Comparison of ENCODE assay signal across 15 cellular contexts in the genomic region with DNA sequence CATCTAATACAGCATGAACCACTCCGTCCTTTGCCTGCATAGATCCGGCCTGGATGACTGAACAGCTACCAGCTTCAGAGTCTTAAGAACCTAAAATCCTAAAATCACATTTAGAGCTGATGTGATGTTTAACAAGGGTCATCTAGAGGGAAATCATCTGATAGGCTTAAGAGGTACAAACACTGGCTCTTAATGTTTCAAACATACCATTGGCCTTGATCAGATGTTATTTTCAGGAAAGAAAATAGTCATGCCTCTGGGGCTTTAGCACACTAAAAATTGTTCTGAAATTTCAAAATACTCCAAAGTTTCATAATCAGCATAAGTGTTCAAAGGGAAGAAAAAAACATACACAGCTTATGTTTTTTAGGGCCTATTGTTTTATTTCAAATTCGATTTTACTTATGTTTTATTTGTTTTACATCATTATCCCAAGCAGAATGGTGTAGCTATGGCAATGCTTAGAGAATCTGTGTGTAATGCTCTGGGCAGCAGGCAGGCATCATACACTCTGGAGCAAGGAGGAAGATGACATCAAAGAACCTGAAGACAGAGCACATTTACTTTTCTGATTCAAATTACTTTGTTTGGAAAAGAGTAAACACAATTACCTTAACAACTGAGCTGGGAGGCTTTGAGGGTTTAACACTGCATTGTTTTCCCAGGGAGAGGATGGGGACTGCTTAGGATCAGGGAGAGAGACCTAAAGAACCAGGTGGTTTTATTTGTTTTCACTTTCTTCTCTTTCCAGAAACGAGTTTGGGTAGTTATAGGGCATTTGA. TPM values are rescaled to one million over a fixed set of nuclear protein-coding genes. Genes with fewer than 3 reads are reported as not detected.
A peak's percentile ranks its signal among the peaks of the same experiment; 100 is the strongest.
DNase-seq lines count a peak whose midpoint lies in the region; ATAC-seq, FAIRE-seq and TF ChIP-seq lines count a peak whose summit lies in the region.
"Had no signal": no experiment of that assay in that cellular context is flagged by ENCODE, and none has a peak within 500 bp of the region (broad histone marks: within the 10 kb centered on the region; RNA-seq: fewer than 3 reads in every experiment).

No MANE protein-coding gene starts in this region.

- peaks cover 10% of the 10 kb centered on the region for H3K27me3 Mint-ChIP-seq in nephron progenitor cell (ENCODE audit: low read depth, poor library complexity)
- no peaks in the 10 kb centered on the region for H3K27me3 Mint-ChIP-seq in CD4-positive, alpha-beta T cell
- H3K27me3 Mint-ChIP-seq: dendritic cell treated with granulocyte-macrophage colony-stimulating factor and Interleukin-4, amounts not matched to agents 40 ng/mL and 50 ng/mL, for 4 days; T-cell had no signal

- peak in 1 of 2 experiments; percentile 47; a peak in 1 of 3 replicates for TF ChIP-seq EP300 in H1 (IDR thresholded peaks at IDR 0.05; ENCODE audit: borderline replicate concordance in 1 of 2, low read depth in 2 of 2, low read length in 2 of 2)

- no peak overlapping the region for H3K4ac ChIP-seq in H1 (replicated peaks; ENCODE audit: insufficient read length, low read depth, low read length)

- no peak overlapping the region for H3K18ac ChIP-seq in H1 (ENCODE audit: extremely low read depth, low read length)

- H3K9ac ChIP-seq in H1 (replicated peaks in 1 of 4; ENCODE audit: extremely low read depth in 1 of 4, low read depth in 3 of 4, low read length in 3 of 4) = no peak overlapping the region

- CTCF ChIA-PET in H1 (lab: Charles Lee; ENCODE audit: partially characterized antibody) = interaction anchor here (1.0 to 1.1 kb wide), 2 partner anchors 14 to 63 kb away, joined by 3 read pairs; no protein-coding TSS in a partner anchor
- CTCF ChIA-PET in CD4-positive, alpha-beta T cell (lab: Charles Lee) = interaction anchor here (1.3 kb wide), 1 partner anchor 175 kb away, joined by 3 read pairs; no protein-coding TSS in a partner anchor

- no peaks in the 10 kb centered on the region for H3K79me2 ChIP-seq in H1 (ENCODE audit: control insufficient read depth in 1 of 2, insufficient read depth in 2 of 2, low read length in 2 of 2)

- no peak overlapping the region for H3K4me3 ChIP-seq in H1 (ENCODE audit: extremely low read depth in 1 of 4, insufficient read depth in 2 of 4, low read depth in 3 of 4, low read length in 4 of 4)
- H3K4me3 ChIP-seq: heart right ventricle, left lung had no signal

- H3K4me3 Mint-ChIP-seq in nephron progenitor cell = no peak overlapping the region
- H3K4me3 Mint-ChIP-seq in CD4-positive, alpha-beta T cell = no peak overlapping the region
- H3K4me3 Mint-ChIP-seq: dendritic cell treated with granulocyte-macrophage colony-stimulating factor and Interleukin-4, amounts not matched to agents 40 ng/mL and 50 ng/mL, for 4 days; T-cell had no signal

- POLR2A ChIA-PET in H1 (lab: Charles Lee; ENCODE audit: partially characterized antibody) = interaction anchor here (0.7 to 1.3 kb wide), 2 partner anchors 25 to 33 kb away, joined by 3 read pairs; a partner anchor contains a TSS
- POLR2A ChIA-PET in CD4-positive, alpha-beta T cell (lab: Charles Lee) = interaction anchor here (0.6 kb wide), 1 partner anchor 378 kb away, joined by 3 read pairs; no protein-coding TSS in a partner anchor

- H4K20me1 ChIP-seq in H1 (replicated peaks in 1 of 2; ENCODE audit: control insufficient read depth in 1 of 2, insufficient read depth in 2 of 2, low read length in 2 of 2) = peaks cover 0 to 4% of the 10 kb centered on the region in 2 experiments

- no peak overlapping the region for H2BK5ac ChIP-seq in H1 (ENCODE audit: low read depth, low read length)

- H3K14ac ChIP-seq in H1 (ENCODE audit: insufficient read length) = no peak overlapping the region

- no peaks in the 10 kb centered on the region for H3K9me3 ChIP-seq in H1 (ENCODE audit: insufficient read depth in 2 of 2, low read depth in 1 of 2, low read length in 1 of 2)
- H3K9me3 ChIP-seq in CD4-positive, alpha-beta T cell (ENCODE audit: control insufficient read depth, low read length) = no peaks in the 10 kb centered on the region
- H3K9me3 ChIP-seq: heart right ventricle, left lung had no signal

- 43% methylated on average over 4 of the region's 4 CpGs; no CpG with 5 or more reads in 1 of the 2 experiments for WGBS in H1 (ENCODE audit: extremely low coverage in 1 of 2, insufficient coverage in 1 of 2, insufficient read length in 1 of 2, insufficient replicate concordance in 2 of 2, low coverage in 1 of 2, low lambda C conversion rate in 2 of 2, missing lambda C conversion rate in 1 of 2), 2 experiments

- no peak overlapping the region for H3K56ac ChIP-seq in H1 (replicated peaks; ENCODE audit: insufficient read length, low read depth, low read length)

- no peak for TF ChIP-seq RAD21 in H1 (IDR thresholded peaks at IDR 0.05 in 1 of 2, conservative IDR thresholded peaks at IDR 0.05 in 1 of 2; ENCODE audit: low read depth in 2 of 2, low read length in 2 of 2)

- peaks cover 0 to 8% (median 1%) of the 10 kb centered on the region in 4 experiments; a peak in 6 of 7 replicates for H3K4me1 ChIP-seq in H1 (replicated peaks in 1 of 4; ENCODE audit: control insufficient read depth in 3 of 4, insufficient read depth in 4 of 4, low read length in 3 of 4)
- H3K4me1 ChIP-seq: heart right ventricle, left lung had no signal

- no peaks in the 10 kb centered on the region for H3K36me3 ChIP-seq in H1 (ENCODE audit: control insufficient read depth in 2 of 4, insufficient read depth in 4 of 4, low read length in 3 of 4)
- H3K36me3 ChIP-seq: heart right ventricle, left lung had no signal

- H3K4me1 Mint-ChIP-seq in nephron progenitor cell = peaks cover 46% of the 10 kb centered on the region
- H3K4me1 Mint-ChIP-seq in CD4-positive, alpha-beta T cell (ENCODE audit: low read depth) = peaks cover 32% of the 10 kb centered on the region

- peak overlapping the region; percentile 32; the same call in 1 of the 2 replicates for H2BK12ac ChIP-seq in H1 (ENCODE audit: low read depth, low read length)

- no peak overlapping the region for H2BK15ac ChIP-seq in H1 (ENCODE audit: low read length)

- no peaks in the 10 kb centered on the region for H3K9me3 Mint-ChIP-seq in nephron progenitor cell
- H3K9me3 Mint-ChIP-seq in CD4-positive, alpha-beta T cell = no peaks in the 10 kb centered on the region
- H3K9me3 Mint-ChIP-seq: activated T-helper 2 cell treated with anti-CD3 and anti-CD28 coated beads, Interferon-gamma antibody, Interleukin-2, Interleukin-4, amounts not matched to agents 10 μg/mL and 5 μg/mL and 100 μg/mL, durations not matched to agents 14 hours and 24 hours and 36 hours; dendritic cell treated with granulocyte-macrophage colony-stimulating factor and Interleukin-4, amounts not matched to agents 40 ng/mL and 50 ng/mL, for 4 days; T-cell had no signal

- intact Hi-C loops in CD4-positive, alpha-beta T cell (cut with DNase I, micrococcal nuclease) = no loop called here

- peaks cover 13 to 39% (median 35%) of the 10 kb centered on the region in 4 experiments for H3K27me3 ChIP-seq in H1 (replicated peaks in 1 of 4; ENCODE audit: control insufficient read depth in 3 of 4, extremely low read depth in 1 of 4, insufficient read depth in 3 of 4, low read length in 3 of 4)
- H3K27me3 ChIP-seq in CD4-positive, alpha-beta T cell (ENCODE audit: control insufficient read depth, insufficient read depth, low read length) = no peaks in the 10 kb centered on the region
- H3K27me3 ChIP-seq: left lung had no signal

- no peaks in the 10 kb centered on the region for H3K36me3 Mint-ChIP-seq in nephron progenitor cell (ENCODE audit: low read depth)
- H3K36me3 Mint-ChIP-seq in CD4-positive, alpha-beta T cell (ENCODE audit: low read depth) = peaks cover 8% of the 10 kb centered on the region

- H3K79me1 ChIP-seq in H1 (ENCODE audit: low read depth, low read length) = no peaks in the 10 kb centered on the region

- no peak overlapping the region for H2AK5ac ChIP-seq in H1 (ENCODE audit: low read depth, low read length)

- no peak overlapping the region for H4K91ac ChIP-seq in H1 (replicated peaks; ENCODE audit: insufficient read length, low read length)

- no peak overlapping the region for H3K27ac ChIP-seq in H1 (ENCODE audit: low read depth, low read length)
- no peak overlapping the region for H3K27ac ChIP-seq in CD4-positive, alpha-beta T cell (ENCODE audit: low read depth, low read length)
- H3K27ac ChIP-seq: heart right ventricle, left lung had no signal

- H2BK120ac ChIP-seq in H1 (replicated peaks; ENCODE audit: low read depth, low read length) = no peak overlapping the region

- ATAC-seq in CD4-positive, alpha-beta T cell (ENCODE audit: poor library complexity) = no peak
- no peak for ATAC-seq in GM21717 (IDR thresholded peaks at IDR 0.05; ENCODE audit: unreplicated experiment)
- no peak for ATAC-seq in HG02840 (IDR thresholded peaks at IDR 0.05; ENCODE audit: low FRiP score, unreplicated experiment)
- ATAC-seq: heart right ventricle, left lung, T-cell had no signal

- no peak overlapping the region for H4K8ac ChIP-seq in H1 (ENCODE audit: extremely low read depth, insufficient read depth, low read length)

- H4K5ac ChIP-seq in H1 (ENCODE audit: insufficient read length, low read depth, low read length) = no peak overlapping the region

- peak overlapping the region; percentile 83 for H3K27ac Mint-ChIP-seq in nephron progenitor cell
- no peak overlapping the region for H3K27ac Mint-ChIP-seq in CD4-positive, alpha-beta T cell
- H3K27ac Mint-ChIP-seq: activated T-helper 2 cell treated with anti-CD3 and anti-CD28 coated beads, Interferon-gamma antibody, Interleukin-2, Interleukin-4, amounts not matched to agents 10 μg/mL and 5 μg/mL and 100 μg/mL, durations not matched to agents 14 hours and 24 hours and 36 hours; dendritic cell treated with granulocyte-macrophage colony-stimulating factor and Interleukin-4, amounts not matched to agents 40 ng/mL and 50 ng/mL, for 4 days; T-cell had no signal

- H3K23ac ChIP-seq in H1 (ENCODE audit: insufficient read length) = no peak overlapping the region

- H2AFZ ChIP-seq in H1 (ENCODE audit: low read length) = no peak overlapping the region

- H3K23me2 ChIP-seq in H1 (ENCODE audit: low read depth, low read length) = no peaks in the 10 kb centered on the region

- H2BK20ac ChIP-seq in H1 (ENCODE audit: low read length) = no peak overlapping the region

- TF ChIP-seq POLR2A in H1 (IDR thresholded peaks at IDR 0.05; ENCODE audit: control extremely low read depth in 1 of 2, low read depth in 2 of 2, low read length in 2 of 2) = no peak

- no peak overlapping the region; a peak in 1 of 4 replicates for H3K4me2 ChIP-seq in H1 (ENCODE audit: insufficient read depth in 1 of 2, low read depth in 2 of 2, low read length in 2 of 2)

- peak; percentile 7 for DNase-seq in EH (ENCODE audit: low read depth)
- peak; percentile 3 for DNase-seq in NCI-H1105 (lab: John Stamatoyannopoulos, UW)
- peak in 1 of 2 experiments; percentile 36 for DNase-seq in H1 (ENCODE audit: low read depth in 1 of 2, low spot score in 2 of 2)
- no peak for DNase-seq in nephron progenitor cell
- DNase-seq in CD4-positive, alpha-beta T cell = no peak
- no peak for DNase-seq in activated naive CD4-positive, alpha-beta T cell (lab: John Stamatoyannopoulos, UW)
- DNase-seq: heart right ventricle, left lung, NCI-H2029 treated with DMSO at 0.1 percent for 48 hours, T-cell had no signal

- FAIRE-seq in H1 (lab: Jason Lieb, UNC) = peak; percentile 98

- TF ChIP-seq CTCF in H1 (IDR thresholded peaks at IDR 0.05; ENCODE audit: control extremely low read depth in 1 of 3, insufficient read depth in 1 of 3, low read depth in 1 of 3, low read length in 3 of 3) = no peak
- no peak for TF ChIP-seq CTCF in nephron progenitor cell (IDR thresholded peaks at IDR 0.05)
- TF ChIP-seq CTCF in CD4-positive, alpha-beta T cell (IDR thresholded peaks at IDR 0.05) = no peak

RNA-seq across cellular contexts. Expression of a gene that starts 25.4 kb away (rescaled TPM):
- total RNA-seq in H1 (2021; fragmentation: NEBNext Ultra II Directional; extraction: Animal tissue kit (Norgen Biotek cat#: 25700)) = 0.67 and 2.6 TPM in 2 replicates
- polyA plus RNA-seq in H1 (2011; rRNA removed) = 3.6 and 5.2 TPM in 2 replicates
- polyA plus RNA-seq in H1 (2011; cell fraction: cytosol; rRNA removed) = 3.1 TPM
- 3.4 TPM for polyA plus RNA-seq in H1 (2011; cell fraction: nucleus; rRNA removed)
- polyA plus RNA-seq in H1 (2012, experiment 1 of 2) = 1.3 to 2.7 TPM (median 2.0 TPM) in 4 replicates
- 0.62 TPM for polyA plus RNA-seq in H1 (2012, experiment 2 of 2)
- 0.12 TPM for polyA plus RNA-seq in H1 (2013, experiment 1 of 2)
- polyA plus RNA-seq in H1 (2013, experiment 2 of 2) = 0.20 TPM
- 3.6 and 5.4 TPM in 2 replicates for polyA minus RNA-seq in H1 (2011; rRNA and poly(A)+ RNA removed)
- polyA minus RNA-seq in H1 (2011; cell fraction: cytosol; rRNA and poly(A)+ RNA removed) = 1.6 TPM
- 4.3 TPM for polyA minus RNA-seq in H1 (2011; cell fraction: nucleus; rRNA and poly(A)+ RNA removed)
- 100 to 1,000 TPM; 409 to 438 TPM for total RNA-seq in CD4-positive, alpha-beta T cell
- total RNA-seq: pulmonary artery endothelial cell had no signal

Comparison
In these comparisons a context has a peak if more than half of its experiments do, and no peak if none do; other contexts are left out.
1. DNase-seq: peak in EH (single experiment) and NCI-H1105 (single experiment); none in nephron progenitor cell (single experiment), CD4-positive, alpha-beta T cell (0 of 10) and activated naive CD4-positive, alpha-beta T cell (0 of 4).
2. RNA of a gene that starts 25.4 kb away (total RNA-seq): 409 to 438 TPM in CD4-positive, alpha-beta T cell; 0.67 to 2.6 TPM in H1; every median in the first group is over 100 times any median in the second.